Comparison of ENCODE assay signal across 15 cellular contexts in genomic region chr9:91182831-91183230, GRCh38.
"Had no signal": no experiment of that assay in that cellular context is flagged by ENCODE, and none has a peak within 500 bp of the region (broad histone marks: within the 10 kb centered on the region; RNA-seq: fewer than 3 reads in every experiment).

No MANE protein-coding gene starts in this region.

- H3K27ac ChIP-seq: left lung, neural progenitor cell, pancreas, SK-N-MC, transverse colon had no signal

- H3K4me1 ChIP-seq: neural progenitor cell, pancreas had no signal

- H2AFZ ChIP-seq: neural progenitor cell had no signal

- ATAC-seq: activated T-cell treated with anti-CD3 and anti-CD28 coated beads, Interleukin-2, amount 50 U/mL, for 4 hours; pancreas had no signal

- H3K9me3 Mint-ChIP-seq: activated naive CD8-positive, alpha-beta T cell treated with anti-CD3 and anti-CD28 coated beads for 36 hours; activated T-cell treated with anti-CD3 and anti-CD28 coated beads, Interleukin-2, amount 50 U/mL, for 4 hours; neural progenitor cell had no signal

- H3K9me3 ChIP-seq: left lung, pancreas, transverse colon had no signal

- H3K27me3 ChIP-seq: left lung, neural progenitor cell, pancreas, transverse colon had no signal

- DNase-seq: activated CD4-positive, alpha-beta T cell treated with anti-CD3 and anti-CD28 coated beads, Interleukin-2, amount 50 U/mL, for 4 hours; activated gamma-delta T cell treated with Interleukin-2 at 50 U/mL for 16 hours; activated naive CD8-positive, alpha-beta T cell treated with anti-CD3 and anti-CD28 coated beads for 36 hours; activated T-cell treated with anti-CD3 and anti-CD28 coated beads, Interleukin-2, amount 50 U/mL, for 4 hours; effector CD8-positive, alpha-beta T cell; left lung; pancreas; stimulated activated CD4-positive, alpha-beta T cell treated with anti-CD3 and anti-CD28 coated beads, Interleukin-12 subunit alpha, Interleukin-12 subunit beta, amount 100 ng/mL, for 4 hours; stimulated activated naive CD4-positive, alpha-beta T cell; substantia nigra; T-helper 9 cell; transverse colon had no signal

- H3K4me2 ChIP-seq: neural progenitor cell had no signal

- H3K4me3 Mint-ChIP-seq: activated naive CD8-positive, alpha-beta T cell treated with anti-CD3 and anti-CD28 coated beads for 36 hours; activated T-cell treated with anti-CD3 and anti-CD28 coated beads, Interleukin-2, amount 50 U/mL, for 4 hours; brain; neural progenitor cell had no signal

- H3K36me3 Mint-ChIP-seq: activated naive CD8-positive, alpha-beta T cell treated with anti-CD3 and anti-CD28 coated beads for 36 hours; brain; neural progenitor cell had no signal

- H3K27ac Mint-ChIP-seq: activated naive CD8-positive, alpha-beta T cell treated with anti-CD3 and anti-CD28 coated beads for 36 hours; neural progenitor cell had no signal

- H3K36me3 ChIP-seq: left lung, neural progenitor cell, pancreas, transverse colon had no signal

- H3K4me3 ChIP-seq: left lung, neural progenitor cell, pancreas, SK-N-MC, transverse colon had no signal

- H3K27me3 Mint-ChIP-seq: activated naive CD8-positive, alpha-beta T cell treated with anti-CD3 and anti-CD28 coated beads for 36 hours had no signal
